In genomic region chr14:52318829-52319604, GRCh38 we compare ENCODE assay signal across 15 cellular contexts. TPM values are rescaled to one million over a fixed set of nuclear protein-coding genes. Genes with fewer than 3 reads are reported as not detected.
A peak's percentile ranks its signal among the peaks of the same experiment; 100 is the strongest.
DNase-seq lines count a peak whose midpoint lies in the region; ATAC-seq and TF ChIP-seq lines count a peak whose summit lies in the region.
"Had no signal": no experiment of that assay in that cellular context is flagged by ENCODE, and none has a peak within 500 bp of the region (broad histone marks: within the 10 kb centered on the region; RNA-seq: fewer than 3 reads in every experiment).

No MANE protein-coding gene starts in this region.

- peak in 1 of 2 experiments; percentile 47; a peak in 1 of 4 replicates for TF ChIP-seq EP300 in SK-N-SH (IDR thresholded peaks at IDR 0.05; ENCODE audit: borderline replicate concordance in 1 of 2, low read depth in 1 of 2, low read length in 1 of 2)

- TF ChIP-seq RAD21 in SK-N-SH (IDR thresholded peaks at IDR 0.05; ENCODE audit: low read length), result no peak

- peaks cover 13% of the 10 kb centered on the region for H3K9me3 Mint-ChIP-seq in activated CD8-positive, alpha-beta memory T cell treated with anti-CD3 and anti-CD28 coated beads, Interleukin-2, amount 10 ng/mL, durations not matched to agents 7 days and 5 days (ENCODE audit: low read depth)
- H3K9me3 Mint-ChIP-seq in effector memory CD8-positive, alpha-beta T cell, result peaks cover 0 to 8% of the 10 kb centered on the region in 2 donors
- H3K9me3 Mint-ChIP-seq in stimulated activated naive CD8-positive, alpha-beta T cell treated with anti-CD3 and anti-CD28 coated beads, Interleukin-15, amount 100 ng/mL, for 72 hours, result peaks cover 12 to 29% of the 10 kb centered on the region in 2 donors

- H3K36me3 ChIP-seq in SK-N-SH (replicated peaks in 1 of 2; ENCODE audit: control insufficient read depth in 1 of 2, insufficient read depth in 2 of 2, low read length in 1 of 2), result no peaks in the 10 kb centered on the region
- H3K36me3 ChIP-seq in PC-3 (ENCODE audit: low read depth, low read length), result peaks cover 9% of the 10 kb centered on the region; the same call in 1 of the 2 replicates
- H3K36me3 ChIP-seq: SJCRH30 had no signal

- no peaks in the 10 kb centered on the region for H3K9me2 ChIP-seq in SK-N-SH
- no peaks in the 10 kb centered on the region for H3K9me2 ChIP-seq in PC-3 (replicated peaks; ENCODE audit: low read length)

- peak overlapping the region; percentile 89 for H3K27ac Mint-ChIP-seq in activated CD8-positive, alpha-beta memory T cell treated with anti-CD3 and anti-CD28 coated beads, Interleukin-2, amount 10 ng/mL, durations not matched to agents 7 days and 5 days
- peak overlapping the region; percentile 98 to 99 for H3K27ac Mint-ChIP-seq in effector memory CD8-positive, alpha-beta T cell
- H3K27ac Mint-ChIP-seq in stimulated activated naive CD8-positive, alpha-beta T cell treated with anti-CD3 and anti-CD28 coated beads, Interleukin-15, amount 100 ng/mL, for 72 hours, result no peak overlapping the region

- no peak for TF ChIP-seq CTCF in SK-N-SH (IDR thresholded peaks at IDR 0.05)
- no peak for TF ChIP-seq CTCF in PC-3 (conservative IDR thresholded peaks at IDR 0.05; ENCODE audit: low read depth, low read length)

- peaks cover 22% of the 10 kb centered on the region; the same call in 1 of the 2 replicates for H3K27me3 ChIP-seq in SK-N-SH (ENCODE audit: insufficient read depth)
- H3K27me3 ChIP-seq in PC-3 (ENCODE audit: low read length), result no peaks in the 10 kb centered on the region
- H3K27me3 ChIP-seq: SJCRH30 had no signal

- CTCF ChIA-PET in activated CD8-positive, alpha-beta memory T cell treated with anti-CD3 and anti-CD28 coated beads, Interleukin-2, amount 10 ng/mL, durations not matched to agents 7 days and 5 days (lab: Charles Lee), result interaction anchor here (1.0 to 7.5 kb wide), 5 partner anchors 8 to 103 kb away, joined by 3 to 52 read pairs (median 4); no protein-coding TSS in a partner anchor
- CTCF ChIA-PET in SK-N-SH (lab: Yijun Ruan, JAX), result interaction anchor here (0.9 to 1.0 kb wide), 2 partner anchors 81 to 82 kb away, joined by 3 to 4 read pairs; no protein-coding TSS in a partner anchor
- CTCF ChIA-PET in PC-3 (lab: Charles Lee), result no interaction called here

- H3K36me3 Mint-ChIP-seq in activated CD8-positive, alpha-beta memory T cell treated with anti-CD3 and anti-CD28 coated beads, Interleukin-2, amount 10 ng/mL, durations not matched to agents 7 days and 5 days, result peaks cover 94% of the 10 kb centered on the region
- H3K36me3 Mint-ChIP-seq in effector memory CD8-positive, alpha-beta T cell (ENCODE audit: insufficient read depth), result peaks cover 43% of the 10 kb centered on the region

- H3K4me1 Mint-ChIP-seq in activated CD8-positive, alpha-beta memory T cell treated with anti-CD3 and anti-CD28 coated beads, Interleukin-2, amount 10 ng/mL, durations not matched to agents 7 days and 5 days, result peaks cover 60% of the 10 kb centered on the region
- H3K4me1 Mint-ChIP-seq in effector memory CD8-positive, alpha-beta T cell (ENCODE audit: low read depth in 2 of 2), result peaks cover 65 to 80% of the 10 kb centered on the region in 2 donors
- H3K4me1 Mint-ChIP-seq in stimulated activated naive CD8-positive, alpha-beta T cell treated with anti-CD3 and anti-CD28 coated beads, Interleukin-15, amount 100 ng/mL, for 72 hours, result peaks cover 76% of the 10 kb centered on the region

- H3K79me2 ChIP-seq in SK-N-SH (ENCODE audit: insufficient read depth) (no peaks in the 10 kb centered on the region), PC-3 (ENCODE audit: low read length) (no peaks in the 10 kb centered on the region)

- no peaks in the 10 kb centered on the region for H4K20me1 ChIP-seq in SK-N-SH (ENCODE audit: insufficient read depth)
- H4K20me1 ChIP-seq in PC-3 (ENCODE audit: low read length), result no peaks in the 10 kb centered on the region

- no peak overlapping the region for H3K4me2 ChIP-seq in SK-N-SH
- no peak overlapping the region for H3K4me2 ChIP-seq in PC-3 (ENCODE audit: low read length)

- intact Hi-C loops in PC-3 (cut with micrococcal nuclease), result no loop called here

- peak overlapping the region; percentile 7 to 83; a peak in 3 of 4 replicates for H3K27ac ChIP-seq in SK-N-SH (ENCODE audit: low read depth in 2 of 2, low read length in 1 of 2)
- no peak overlapping the region for H3K27ac ChIP-seq in PC-3 (ENCODE audit: low read length)
- H3K27ac ChIP-seq: SJCRH30 had no signal

- no peaks in the 10 kb centered on the region for H3F3A ChIP-seq in SK-N-SH (replicated peaks; ENCODE audit: insufficient read depth)
- H3F3A ChIP-seq in PC-3 (ENCODE audit: low read length, unreplicated experiment), result no peaks in the 10 kb centered on the region

- H3K4me3 Mint-ChIP-seq in activated CD8-positive, alpha-beta memory T cell treated with anti-CD3 and anti-CD28 coated beads, Interleukin-2, amount 10 ng/mL, durations not matched to agents 7 days and 5 days, result peak overlapping the region; percentile 100
- peak overlapping the region; percentile 96 to 100 for H3K4me3 Mint-ChIP-seq in effector memory CD8-positive, alpha-beta T cell
- peak overlapping the region; percentile 51 to 57 for H3K4me3 Mint-ChIP-seq in stimulated activated naive CD8-positive, alpha-beta T cell treated with anti-CD3 and anti-CD28 coated beads, Interleukin-15, amount 100 ng/mL, for 72 hours
- H3K4me3 Mint-ChIP-seq: neural crest cell had no signal

- H3K4me3 ChIP-seq in SK-N-SH (ENCODE audit: low read depth in 2 of 2, low read length in 1 of 2), result no peak overlapping the region
- no peak overlapping the region for H3K4me3 ChIP-seq in PC-3 (ENCODE audit: low read length)
- H3K4me3 ChIP-seq: SJCRH30 had no signal

- POLR2A ChIA-PET in SK-N-SH (lab: Yijun Ruan, JAX) (no interaction called here), PC-3 (lab: Charles Lee; ENCODE audit: unreplicated experiment) (interaction anchor here (0.6 kb wide), 1 partner anchor 40 kb away, joined by 3 read pairs; no protein-coding TSS in a partner anchor)

- peak; percentile 64 for DNase-seq in activated CD8-positive, alpha-beta memory T cell treated with anti-CD3 and anti-CD28 coated beads, Interleukin-2, amount 10 ng/mL, durations not matched to agents 7 days and 5 days
- no peak for DNase-seq in activated CD8-positive, alpha-beta memory T cell treated with anti-CD3 and anti-CD28 coated beads, Interleukin-2, amount 50 U/mL, for 4 hours
- DNase-seq in SK-N-SH, result peak; percentile 29
- no peak for DNase-seq in effector memory CD8-positive, alpha-beta T cell
- peak in 1 of 2 donors; percentile 26 for DNase-seq in stimulated activated naive CD8-positive, alpha-beta T cell treated with anti-CD3 and anti-CD28 coated beads, Interleukin-15, amount 100 ng/mL, for 72 hours
- no peak for DNase-seq in dermis blood vessel endothelial cell
- no peak for DNase-seq in NCI-H146 (lab: John Stamatoyannopoulos, UW)
- no peak for DNase-seq in PC-3
- DNase-seq: left ventricle myocardium superior; NCI-H1436; NCI-H524; SJCRH30; stimulated activated CD4-positive, alpha-beta T cell treated with anti-CD3 and anti-CD28 coated beads, Interleukin-12 subunit alpha, Interleukin-12 subunit beta, amount 100 ng/mL, for 4 hours had no signal

- BruUV-seq in PC-3 (replicated peaks; lab: Mats Ljungman, UMichigan), result no TSS peak

- H2AFZ ChIP-seq in SK-N-SH (ENCODE audit: low read depth), result no peak overlapping the region
- no peak overlapping the region for H2AFZ ChIP-seq in PC-3 (ENCODE audit: low read length)

- no peaks in the 10 kb centered on the region for H3K27me3 Mint-ChIP-seq in activated CD8-positive, alpha-beta memory T cell treated with anti-CD3 and anti-CD28 coated beads, Interleukin-2, amount 10 ng/mL, durations not matched to agents 7 days and 5 days
- H3K27me3 Mint-ChIP-seq in effector memory CD8-positive, alpha-beta T cell, result no peaks in the 10 kb centered on the region
- peaks cover 11% of the 10 kb centered on the region for H3K27me3 Mint-ChIP-seq in stimulated activated naive CD8-positive, alpha-beta T cell treated with anti-CD3 and anti-CD28 coated beads, Interleukin-15, amount 100 ng/mL, for 72 hours

- peaks cover 0 to 11% of the 10 kb centered on the region in 2 experiments; a peak in 2 of 4 replicates for H3K4me1 ChIP-seq in SK-N-SH (ENCODE audit: control insufficient read depth in 1 of 2, insufficient read depth in 2 of 2, low read depth in 1 of 2, low read length in 1 of 2)
- H3K4me1 ChIP-seq in PC-3 (ENCODE audit: insufficient read depth, low read length), result no peaks in the 10 kb centered on the region
- H3K4me1 ChIP-seq: SJCRH30 had no signal

- WGBS in SK-N-SH (ENCODE audit: low lambda C conversion rate), result 13% methylated on average over 5 of the region's 5 CpGs

- ATAC-seq in activated CD8-positive, alpha-beta memory T cell treated with anti-CD3 and anti-CD28 coated beads, Interleukin-2, amount 10 ng/mL, durations not matched to agents 7 days and 5 days, result no peak
- ATAC-seq in effector memory CD8-positive, alpha-beta T cell (replicated peaks), result no peak
- peak; percentile 36 for ATAC-seq in stimulated activated naive CD8-positive, alpha-beta T cell treated with anti-CD3 and anti-CD28 coated beads, Interleukin-15, amount 100 ng/mL, for 72 hours
- ATAC-seq in PC-3, result no peak
- ATAC-seq: left ventricle myocardium superior had no signal

- H3K9me3 ChIP-seq in SK-N-SH, result no peaks in the 10 kb centered on the region
- H3K9me3 ChIP-seq in PC-3 (ENCODE audit: low read length), result peaks cover 11% of the 10 kb centered on the region

- H3K9ac ChIP-seq in SK-N-SH (no peak overlapping the region), PC-3 (ENCODE audit: low read length) (no peak overlapping the region)

TF ChIP-seq in SK-N-SH, 30 proteins besides CTCF, POLR2A, EP300 and RAD21 (continues in another document):
- TF ChIP-seq FOXJ3 (CRISPR knock-in tag; IDR thresholded peaks at IDR 0.05), result no peak

RNA-seq across cellular contexts. Expression of gene PTGER2, which starts 4.9 kb away (rescaled TPM):
- 100 to 1,000 TPM in 1 of 2 experiments, 10 to 100 TPM in 1; 97.6 to 117 TPM for total RNA-seq in activated CD8-positive, alpha-beta memory T cell treated with anti-CD3 and anti-CD28 coated beads, Interleukin-2, amount 10 ng/mL, durations not matched to agents 7 days and 5 days
- 0.67 and 1.0 TPM in 2 replicates for polyA plus RNA-seq in SK-N-SH (2012; rRNA removed)
- polyA plus RNA-seq in SK-N-SH (2012; cell fraction: cytosol; rRNA removed), result 1.1 and 1.2 TPM in 2 replicates
- 0.36 and 0.40 TPM in 2 replicates for polyA plus RNA-seq in SK-N-SH (2012; cell fraction: nucleus; rRNA removed)
- total RNA-seq in dermis blood vessel endothelial cell (0.14 and 0.34 TPM in 2 replicates), PC-3 (2014; rRNA removed) (4.6 and 4.7 TPM in 2 replicates)
- total RNA-seq: endothelial cell of umbilical vein, neural crest cell had no signal
- polyA plus RNA-seq: endothelial cell of umbilical vein had no signal

RNA-seq across cellular contexts. Expression of gene PTGDR, which starts 51.5 kb away (rescaled TPM):
- total RNA-seq in activated CD8-positive, alpha-beta memory T cell treated with anti-CD3 and anti-CD28 coated beads, Interleukin-2, amount 10 ng/mL, durations not matched to agents 7 days and 5 days, result 1 to 10 TPM in 1 of 2 experiments, under 1 TPM in 1; 0.07 to 1.7 TPM
- not detected in 2 replicates for polyA plus RNA-seq in SK-N-SH (2012; rRNA removed)
- 0.03 TPM in 1 of 2 replicates, not detected in the other for polyA plus RNA-seq in SK-N-SH (2012; cell fraction: cytosol; rRNA removed)
- not detected in 2 replicates for polyA plus RNA-seq in SK-N-SH (2012; cell fraction: nucleus; rRNA removed)
- total RNA-seq in dermis blood vessel endothelial cell, result not detected in 2 replicates
- not detected in 2 replicates for total RNA-seq in PC-3 (2014; rRNA removed)
- total RNA-seq: endothelial cell of umbilical vein, neural crest cell, SJCRH30 had no signal
- polyA plus RNA-seq: endothelial cell of umbilical vein had no signal

Comparison
In these comparisons a context has a peak if more than half of its experiments do, and no peak if none do; other contexts are left out.
1. DNase-seq: peak in activated CD8-positive, alpha-beta memory T cell treated with anti-CD3 and anti-CD28 coated beads, Interleukin-2, amount 10 ng/mL, durations not matched to agents 7 days and 5 days (single experiment) and SK-N-SH (single experiment); none in activated CD8-positive, alpha-beta memory T cell treated with anti-CD3 and anti-CD28 coated beads, Interleukin-2, amount 50 U/mL, for 4 hours (single experiment), effector memory CD8-positive, alpha-beta T cell (0 of 3), dermis blood vessel endothelial cell (single experiment), NCI-H146 (single experiment) and PC-3 (single experiment).
2. H3K27ac Mint-ChIP-seq: peak in activated CD8-positive, alpha-beta memory T cell treated with anti-CD3 and anti-CD28 coated beads, Interleukin-2, amount 10 ng/mL, durations not matched to agents 7 days and 5 days (single experiment) and effector memory CD8-positive, alpha-beta T cell (2 of 2); none in stimulated activated naive CD8-positive, alpha-beta T cell treated with anti-CD3 and anti-CD28 coated beads, Interleukin-15, amount 100 ng/mL, for 72 hours (0 of 2).
3. RNA of gene PTGER2, which starts 4.9 kb away (total RNA-seq): 97.6 to 117 TPM in activated CD8-positive, alpha-beta memory T cell treated with anti-CD3 and anti-CD28 coated beads, Interleukin-2, amount 10 ng/mL, durations not matched to agents 7 days and 5 days; 4.6 to 4.7 TPM in PC-3 and 0.14 to 0.34 TPM in dermis blood vessel endothelial cell; every median in the first group is over 10 times any median in the second.
4. Peak in every context shown above with its lines, with median percentiles within 50 percentile points of each other: H3K4me3 Mint-ChIP-seq.